In genomic region chr6:106145741-106146227, GRCh38 we compare ENCODE assay signal across 9 cellular contexts. TPM values are rescaled to one million over a fixed set of nuclear protein-coding genes. Genes with fewer than 3 reads are reported as not detected.
DNase-seq lines count a peak whose midpoint lies in the region; ATAC-seq and TF ChIP-seq lines count a peak whose summit lies in the region.
"Had no signal": no experiment of that assay in that cellular context is flagged by ENCODE, and none has a peak within 500 bp of the region (broad histone marks: within the 10 kb centered on the region; RNA-seq: fewer than 3 reads in every experiment).

No MANE protein-coding gene starts in this region.

- H3K9me3 Mint-ChIP-seq in activated CD4-positive, alpha-beta T cell treated with anti-CD3 and anti-CD28 coated beads, Interleukin-2, amount 10 ng/mL, durations not matched to agents 7 days and 5 days = no peaks in the 10 kb centered on the region

- no peaks in the 10 kb centered on the region for H3K27me3 Mint-ChIP-seq in activated CD4-positive, alpha-beta T cell treated with anti-CD3 and anti-CD28 coated beads, Interleukin-2, amount 10 ng/mL, durations not matched to agents 7 days and 5 days

- no peaks in the 10 kb centered on the region for H3K27me3 ChIP-seq in PC-3 (ENCODE audit: low read length)
- H3K27me3 ChIP-seq in mesenchymal stem cell (ENCODE audit: control insufficient read depth in 1 of 2, insufficient read depth in 1 of 2, low read length in 2 of 2) = no peaks in the 10 kb centered on the region
- H3K27me3 ChIP-seq in A673 (replicated peaks; ENCODE audit: insufficient read depth, low read depth, low read length, poor library complexity) = no peaks in the 10 kb centered on the region

- no peak overlapping the region for H3K23ac ChIP-seq in mesenchymal stem cell (ENCODE audit: low read length in 2 of 2)

- no peak overlapping the region for H3K4ac ChIP-seq in mesenchymal stem cell (ENCODE audit: low read depth in 1 of 2, low read length in 2 of 2)

- H3K36me3 ChIP-seq in HEK293 (ENCODE audit: control insufficient read depth in 2 of 2, insufficient read depth in 1 of 2, low read length in 2 of 2) (no peaks in the 10 kb centered on the region), PC-3 (ENCODE audit: low read depth, low read length) (no peaks in the 10 kb centered on the region), mesenchymal stem cell (ENCODE audit: control insufficient read depth in 1 of 2, insufficient read depth in 2 of 2, low read depth in 1 of 2, low read length in 2 of 2) (no peaks in the 10 kb centered on the region), A673 (ENCODE audit: insufficient read depth, low read length, poor library complexity, severe bottlenecking) (no peaks in the 10 kb centered on the region)

- H3K79me2 ChIP-seq in PC-3 (ENCODE audit: low read length) = no peaks in the 10 kb centered on the region

- H4K20me1 ChIP-seq in PC-3 (ENCODE audit: low read length) = no peaks in the 10 kb centered on the region

- H3K4me2 ChIP-seq in PC-3 (ENCODE audit: low read length) (peak overlapping the region; percentile 26), mesenchymal stem cell (ENCODE audit: low read length, poor library complexity, severe bottlenecking) (no peak overlapping the region)

- no peak overlapping the region for H2AK5ac ChIP-seq in mesenchymal stem cell (ENCODE audit: low read length, severe bottlenecking)

- DNase-seq in activated CD4-positive, alpha-beta T cell treated with anti-CD3 and anti-CD28 coated beads, Interleukin-2, amount 50 U/mL, for 48 hours = peak; percentile 47 to 56
- no peak for DNase-seq in activated CD4-positive, alpha-beta T cell treated with anti-CD3 and anti-CD28 coated beads, Interleukin-2, amount 10 ng/mL, durations not matched to agents 7 days and 5 days
- peak; percentile 65 for DNase-seq in PC-3
- DNase-seq in mesenchymal stem cell = no peak
- no peak for DNase-seq in A673 (ENCODE audit: low spot score)
- DNase-seq in NCI-H1092 (lab: John Stamatoyannopoulos, UW) = no peak
- no peak for DNase-seq in substantia nigra (lab: John Stamatoyannopoulos, UW)
- DNase-seq: Karpas-422 had no signal

- H2BK12ac ChIP-seq in mesenchymal stem cell (ENCODE audit: low read length in 2 of 2) = no peak overlapping the region

- H3K4me1 Mint-ChIP-seq in activated CD4-positive, alpha-beta T cell treated with anti-CD3 and anti-CD28 coated beads, Interleukin-2, amount 10 ng/mL, durations not matched to agents 7 days and 5 days = peaks cover 74% of the 10 kb centered on the region

- H2AFZ ChIP-seq in PC-3 (ENCODE audit: low read length) = no peak overlapping the region
- no peak overlapping the region for H2AFZ ChIP-seq in mesenchymal stem cell (ENCODE audit: low read depth, low read length)

- no peaks in the 10 kb centered on the region for H3K9me2 ChIP-seq in PC-3 (replicated peaks; ENCODE audit: low read length)

- no peak overlapping the region for H4K91ac ChIP-seq in mesenchymal stem cell (ENCODE audit: low read length)

- intact Hi-C loops in PC-3 (cut with micrococcal nuclease) (no loop called here), A673 (cut with micrococcal nuclease; ENCODE audit: unreplicated experiment) (no loop called here)

- H3K18ac ChIP-seq in mesenchymal stem cell (ENCODE audit: low read depth in 1 of 2, low read length in 2 of 2) = no peak overlapping the region

- no TSS peak for BruUV-seq in PC-3 (replicated peaks; lab: Mats Ljungman, UMichigan)
- BruUV-seq in A673 (replicated peaks; lab: Mats Ljungman, UMichigan) = no TSS peak

- no peak overlapping the region for H3K27ac Mint-ChIP-seq in activated CD4-positive, alpha-beta T cell treated with anti-CD3 and anti-CD28 coated beads, Interleukin-2, amount 10 ng/mL, durations not matched to agents 7 days and 5 days

- ATAC-seq in PC-3 = no peak; the same call in 1 of the 2 replicates

- no peak overlapping the region for H2BK120ac ChIP-seq in mesenchymal stem cell (ENCODE audit: low read depth, low read length)

- TF ChIP-seq CTCF in HEK293 (tag by site-specific recombination; IDR thresholded peaks at IDR 0.05) (no peak), PC-3 (conservative IDR thresholded peaks at IDR 0.05; ENCODE audit: low read depth, low read length) (no peak), A673 (conservative IDR thresholded peaks at IDR 0.05; ENCODE audit: low read depth, low read length) (no peak)

- CTCF ChIA-PET in activated CD4-positive, alpha-beta T cell treated with anti-CD3 and anti-CD28 coated beads, Interleukin-2, amount 10 ng/mL, durations not matched to agents 7 days and 5 days (lab: Charles Lee) = interaction anchor here (0.9 to 9.2 kb wide), 4 partner anchors 9 to 22 kb away, joined by 3 to 52 read pairs (median 3); no protein-coding TSS in a partner anchor
- CTCF ChIA-PET in HEK293 (lab: Yijun Ruan, JAX) = interaction anchor here (2.2 kb wide), 1 partner anchor 77 kb away, joined by 6 read pairs; no protein-coding TSS in a partner anchor
- CTCF ChIA-PET in PC-3 (lab: Charles Lee) = no interaction called here
- CTCF ChIA-PET in A673 (lab: Charles Lee) = no interaction called here

- H3K9ac ChIP-seq in PC-3 (ENCODE audit: low read length) (no peak overlapping the region), mesenchymal stem cell (ENCODE audit: low read length) (no peak overlapping the region)

- WGBS in mesenchymal stem cell = 37% methylated on average over 6 of the region's 7 CpGs

- H2BK15ac ChIP-seq in mesenchymal stem cell (ENCODE audit: low read depth, poor library complexity, severe bottlenecking) = no peak overlapping the region

- no peak overlapping the region for H2BK5ac ChIP-seq in mesenchymal stem cell (ENCODE audit: low read depth, low read length, poor library complexity, severe bottlenecking)

- H4K8ac ChIP-seq in mesenchymal stem cell (ENCODE audit: low read length) = no peak overlapping the region

- no peak overlapping the region for H3K14ac ChIP-seq in mesenchymal stem cell (ENCODE audit: low read length in 2 of 2)

- H3K4me1 ChIP-seq in HEK293 (ENCODE audit: control insufficient read depth, insufficient read depth, low read length) (no peaks in the 10 kb centered on the region), PC-3 (ENCODE audit: insufficient read depth, low read length) (peaks cover 33% of the 10 kb centered on the region), mesenchymal stem cell (ENCODE audit: control insufficient read depth, insufficient read depth, low read depth, low read length) (peaks cover 15% of the 10 kb centered on the region), A673 (ENCODE audit: insufficient read depth, low read length, poor library complexity, severe bottlenecking) (no peaks in the 10 kb centered on the region)

- H3K36me3 Mint-ChIP-seq in activated CD4-positive, alpha-beta T cell treated with anti-CD3 and anti-CD28 coated beads, Interleukin-2, amount 10 ng/mL, durations not matched to agents 7 days and 5 days (ENCODE audit: low read depth) = no peaks in the 10 kb centered on the region

- POLR2A ChIA-PET in activated CD4-positive, alpha-beta T cell treated with anti-CD3 and anti-CD28 coated beads, Interleukin-2, amount 10 ng/mL, durations not matched to agents 7 days and 5 days (lab: Charles Lee) = no interaction called here
- POLR2A ChIA-PET in HEK293 (lab: Yijun Ruan, JAX) = no interaction called here
- POLR2A ChIA-PET in PC-3 (lab: Charles Lee; ENCODE audit: unreplicated experiment) = no interaction called here
- POLR2A ChIA-PET in A673 (lab: Charles Lee; ENCODE audit: low non-redundant PET) = no interaction called here

- H3K4me3 ChIP-seq in HEK293 (ENCODE audit: low read depth, low read length) (no peak overlapping the region), PC-3 (ENCODE audit: low read length) (no peak overlapping the region), mesenchymal stem cell (ENCODE audit: insufficient read depth in 1 of 2, low read depth in 1 of 2, low read length in 2 of 2) (no peak overlapping the region), A673 (ENCODE audit: low read depth, low read length, poor library complexity, severe bottlenecking) (no peak overlapping the region)

- no peaks in the 10 kb centered on the region for H3K79me1 ChIP-seq in mesenchymal stem cell (replicated peaks; ENCODE audit: low read length, poor library complexity, severe bottlenecking)

- H3F3A ChIP-seq in PC-3 (ENCODE audit: low read length, unreplicated experiment) = no peaks in the 10 kb centered on the region

- no peak overlapping the region for H3K4me3 Mint-ChIP-seq in activated CD4-positive, alpha-beta T cell treated with anti-CD3 and anti-CD28 coated beads, Interleukin-2, amount 10 ng/mL, durations not matched to agents 7 days and 5 days

- H3K9me3 ChIP-seq in HEK293 (ENCODE audit: control insufficient read depth, insufficient read depth, low read depth, low read length) (no peaks in the 10 kb centered on the region), PC-3 (ENCODE audit: low read length) (no peaks in the 10 kb centered on the region), mesenchymal stem cell (ENCODE audit: control insufficient read depth, low read length) (no peaks in the 10 kb centered on the region), A673 (ENCODE audit: low read depth, low read length, poor library complexity, severe bottlenecking) (no peaks in the 10 kb centered on the region)

- H3K27ac ChIP-seq in HEK293 (ENCODE audit: extremely low read depth, low read depth, low read length) = no peak overlapping the region
- H3K27ac ChIP-seq in PC-3 (ENCODE audit: low read length) = peak overlapping the region; percentile 59; the same call in 1 of the 2 replicates
- peak overlapping the region; percentile 48 for H3K27ac ChIP-seq in mesenchymal stem cell (ENCODE audit: low read length, poor library complexity, severe bottlenecking)
- H3K27ac ChIP-seq in A673 (ENCODE audit: low read depth, low read length, poor library complexity, severe bottlenecking) = no peak overlapping the region
- H3K27ac ChIP-seq in substantia nigra (ENCODE audit: low read depth, low read length, poor library complexity, severe bottlenecking) = no peak overlapping the region

TF ChIP-seq in HEK293, 187 proteins besides CTCF, POLR2A, EP300 and RAD21 (continues in another document):
- TF ChIP-seq ZNF26 (tag by site-specific recombination; IDR thresholded peaks at IDR 0.05) = no peak
- TF ChIP-seq ZNF670 (tag by site-specific recombination; IDR thresholded peaks at IDR 0.05; ENCODE audit: low read depth) = no peak

RNA-seq across cellular contexts. Expression of gene PRDM1, which starts 59.6 kb away (rescaled TPM):
- total RNA-seq in activated CD4-positive, alpha-beta T cell treated with anti-CD3 and anti-CD28 coated beads, Interleukin-2, amount 10 ng/mL, durations not matched to agents 7 days and 5 days = 10 to 100 TPM; 27.1 to 30.8 TPM
- total RNA-seq in PC-3 (2014; rRNA removed) (2.0 and 2.5 TPM in 2 replicates), A673 (2021) (not detected in 2 replicates)
- polyA plus RNA-seq in mesenchymal stem cell (2013, experiment 1 of 2) = 7.5 TPM
- 7.3 TPM for polyA plus RNA-seq in mesenchymal stem cell (2013, experiment 2 of 2)

Comparison
In these comparisons a context has a peak if more than half of its experiments do, and no peak if none do; other contexts are left out.
1. DNase-seq: peak in activated CD4-positive, alpha-beta T cell treated with anti-CD3 and anti-CD28 coated beads, Interleukin-2, amount 50 U/mL, for 48 hours (2 of 2) and PC-3 (single experiment); none in activated CD4-positive, alpha-beta T cell treated with anti-CD3 and anti-CD28 coated beads, Interleukin-2, amount 10 ng/mL, durations not matched to agents 7 days and 5 days (single experiment), mesenchymal stem cell (single experiment), A673 (single experiment), NCI-H1092 (single experiment) and substantia nigra (0 of 49).
2. H3K27ac ChIP-seq: peak in PC-3 (single experiment) and mesenchymal stem cell (single experiment); none in HEK293 (single experiment), A673 (single experiment) and substantia nigra (single experiment).
3. CTCF ChIA-PET loops: an anchor here in activated CD4-positive, alpha-beta T cell treated with anti-CD3 and anti-CD28 coated beads, Interleukin-2, amount 10 ng/mL, durations not matched to agents 7 days and 5 days (0.9 to 9.2 kb wide) and HEK293 (2.2 kb wide); none called in PC-3 and A673.